ENCODE assay signal across 14 cellular contexts in genomic region chr15:78407889-78408640, GRCh38.
"Had no signal": no experiment of that assay in that cellular context is flagged by ENCODE, and none has a peak within 500 bp of the region (broad histone marks: within the 10 kb centered on the region; RNA-seq: fewer than 3 reads in every experiment).

No MANE protein-coding gene starts in this region.

- H3K4me1 ChIP-seq: lower lobe of right lung, thyroid gland, uterus had no signal

- H3K27me3 ChIP-seq: thyroid gland, uterus had no signal

- H3K27ac ChIP-seq: lower lobe of right lung, thyroid gland, uterus had no signal

- DNase-seq: activated CD4-positive, alpha-beta memory T cell treated with anti-CD3 and anti-CD28 coated beads for 36 hours; activated CD4-positive, alpha-beta T cell treated with anti-CD3 and anti-CD28 coated beads for 1 hour; activated naive CD8-positive, alpha-beta T cell treated with anti-CD3 and anti-CD28 coated beads, Interleukin-2, amount 50 U/mL, for 24 hours; cortex of kidney; effector memory CD4-positive, alpha-beta T cell; hippocampal formation; lower lobe of right lung; naive thymus-derived CD8-positive, alpha-beta T cell; nucleus accumbens; right cardiac atrium; T1000; thyroid gland; uterus had no signal

- ATAC-seq: activated naive CD8-positive, alpha-beta T cell treated with anti-CD3 and anti-CD28 coated beads, Interleukin-2, amount 50 U/mL, for 24 hours; lower lobe of right lung; naive thymus-derived CD8-positive, alpha-beta T cell; right cardiac atrium; stimulated activated effector memory CD8-positive, alpha-beta T cell treated with anti-CD3 and anti-CD28 coated beads, Interleukin-12 subunit alpha, Interleukin-12 subunit beta, amount 100 ng/mL, for 72 hours had no signal
